ENCODE assay signal across 26 cellular contexts in genomic region chr19:5921777-5922176, GRCh38. TPM values are rescaled to one million over a fixed set of nuclear protein-coding genes. Genes with fewer than 3 reads are reported as not detected.
"Had no signal": no experiment of that assay in that cellular context is flagged by ENCODE, and none has a peak within 500 bp of the region (broad histone marks: within the 10 kb centered on the region; RNA-seq: fewer than 3 reads in every experiment).

No MANE protein-coding gene starts in this region.

- ATAC-seq: activated CD8-positive, alpha-beta memory T cell treated with anti-CD3 and anti-CD28 coated beads, Interleukin-2, amount 10 ng/mL, durations not matched to agents 7 days and 5 days; T-cell had no signal

- H3K27me3 Mint-ChIP-seq: activated CD4-positive, alpha-beta memory T cell treated with anti-CD3 and anti-CD28 coated beads for 36 hours; activated CD8-positive, alpha-beta memory T cell treated with anti-CD3 and anti-CD28 coated beads, Interleukin-2, amount 10 ng/mL, durations not matched to agents 7 days and 5 days; activated naive CD4-positive, alpha-beta T cell treated with anti-CD3 and anti-CD28 coated beads, Interleukin-2, amount 50 U/mL, for 24 hours; central memory CD8-positive, alpha-beta T cell; T-cell; type B pancreatic cell had no signal

- H3K27ac Mint-ChIP-seq: activated CD4-positive, alpha-beta memory T cell treated with anti-CD3 and anti-CD28 coated beads for 36 hours; activated CD8-positive, alpha-beta memory T cell treated with anti-CD3 and anti-CD28 coated beads, Interleukin-2, amount 10 ng/mL, durations not matched to agents 7 days and 5 days; activated naive CD4-positive, alpha-beta T cell treated with anti-CD3 and anti-CD28 coated beads, Interleukin-2, amount 50 U/mL, for 24 hours; type B pancreatic cell had no signal

- H3K27ac ChIP-seq: breast epithelium, colonic mucosa, esophagus muscularis mucosa, left ventricle myocardium inferior, testis, vagina had no signal

- H3K9me3 ChIP-seq: breast epithelium, colonic mucosa, left ventricle myocardium inferior, sigmoid colon, testis, vagina had no signal

- H3K4me1 Mint-ChIP-seq: activated CD8-positive, alpha-beta memory T cell treated with anti-CD3 and anti-CD28 coated beads, Interleukin-2, amount 10 ng/mL, durations not matched to agents 7 days and 5 days; activated naive CD4-positive, alpha-beta T cell treated with anti-CD3 and anti-CD28 coated beads, Interleukin-2, amount 50 U/mL, for 24 hours; central memory CD8-positive, alpha-beta T cell; T-cell had no signal

- H3K27me3 ChIP-seq: breast epithelium, colonic mucosa, dorsolateral prefrontal cortex, esophagus muscularis mucosa, sigmoid colon, testis, vagina had no signal

- DNase-seq: activated CD4-positive, alpha-beta memory T cell treated with anti-CD3 and anti-CD28 coated beads for 36 hours; activated CD8-positive, alpha-beta memory T cell treated with anti-CD3 and anti-CD28 coated beads, Interleukin-2, amount 10 ng/mL, durations not matched to agents 7 days and 5 days; activated gamma-delta T cell treated with Interleukin-2 at 50 U/mL for 16 hours; colonic mucosa; dorsolateral prefrontal cortex; hippocampal formation; left ventricle myocardium inferior; mammary epithelial cell; occipital lobe; posterior cingulate gyrus; sigmoid colon; stimulated activated CD4-positive, alpha-beta T cell treated with anti-CD3 and anti-CD28 coated beads, Interleukin-4, amount 100 ng/mL, for 1 hour; stimulated activated naive CD4-positive, alpha-beta T cell; T-cell; testis had no signal

- H3K4me1 ChIP-seq: breast epithelium, colonic mucosa had no signal

- H3K4me2 ChIP-seq: smooth muscle cell had no signal

- H3K4me3 Mint-ChIP-seq: activated CD4-positive, alpha-beta memory T cell treated with anti-CD3 and anti-CD28 coated beads for 36 hours; activated CD8-positive, alpha-beta memory T cell treated with anti-CD3 and anti-CD28 coated beads, Interleukin-2, amount 10 ng/mL, durations not matched to agents 7 days and 5 days; activated naive CD4-positive, alpha-beta T cell treated with anti-CD3 and anti-CD28 coated beads, Interleukin-2, amount 50 U/mL, for 24 hours; central memory CD8-positive, alpha-beta T cell; nephron; T-cell; type B pancreatic cell had no signal

- H3K9me3 Mint-ChIP-seq: activated CD4-positive, alpha-beta memory T cell treated with anti-CD3 and anti-CD28 coated beads for 36 hours; activated naive CD4-positive, alpha-beta T cell treated with anti-CD3 and anti-CD28 coated beads, Interleukin-2, amount 50 U/mL, for 24 hours; central memory CD8-positive, alpha-beta T cell; nephron; T-cell; type B pancreatic cell had no signal

- H3K4me3 ChIP-seq: breast epithelium, colonic mucosa, dorsolateral prefrontal cortex, esophagus muscularis mucosa, left ventricle myocardium inferior, sigmoid colon, smooth muscle cell, testis, vagina had no signal

RNA-seq across cellular contexts. Expression of gene FUT5, which starts 51.4 kb away (rescaled TPM):
- total RNA-seq: activated CD8-positive, alpha-beta memory T cell treated with anti-CD3 and anti-CD28 coated beads, Interleukin-2, amount 10 ng/mL, durations not matched to agents 7 days and 5 days; breast epithelium; esophagus muscularis mucosa; frontal cortex; left ventricle myocardium inferior; mammary epithelial cell; myocyte; occipital lobe; renal cortical epithelial cell; sigmoid colon; smooth muscle cell; vagina had no signal
- polyA plus RNA-seq: mammary epithelial cell, sigmoid colon, smooth muscle cell had no signal
